ENCODE assay signal across 8 cellular contexts in genomic region chr12:57759360-57759980, GRCh38. TPM values are rescaled to one million over a fixed set of nuclear protein-coding genes. Genes with fewer than 3 reads are reported as not detected.
A peak's percentile ranks its signal among the peaks of the same experiment; 100 is the strongest.
DNase-seq lines count a peak whose midpoint lies in the region; ATAC-seq, FAIRE-seq and TF ChIP-seq lines count a peak whose summit lies in the region.

No MANE protein-coding gene starts in this region.

- no peak overlapping the region for H3K27ac Mint-ChIP-seq in natural killer cell

- no peak overlapping the region for H3K4me2 ChIP-seq in K562 (ENCODE audit: insufficient read depth, low read length)

- H3K36me3 ChIP-seq in K562 (ENCODE audit: control insufficient read depth, insufficient read depth, low read length): peaks cover 15% of the 10 kb centered on the region; the same call in 2 of the 3 replicates

- intact Hi-C loops in K562 (cut with micrococcal nuclease) (loop anchor here (2.0 kb wide), 1 partner anchor 55 kb away; no protein-coding TSS in a partner anchor), natural killer cell (cut with micrococcal nuclease) (no loop called here)

- peaks cover 22 to 34% of the 10 kb centered on the region in 2 donors for H3K4me1 Mint-ChIP-seq in natural killer cell

- DNase-seq in NCI-H526 (lab: John Stamatoyannopoulos, UW): peak; percentile 20 to 58
- DNase-seq in NCI-H526 treated with DMSO at 0.1 percent for 48 hours (lab: John Stamatoyannopoulos, UW): no peak
- peak; percentile 20 for DNase-seq in NCI-H1930 (lab: John Stamatoyannopoulos, UW)
- DNase-seq in K562 (ENCODE audit: extremely low read depth in 1 of 4, low spot score in 3 of 4): peak in 2 of 4 experiments; percentile 37 to 58
- DNase-seq in natural killer cell: no peak
- DNase-seq in omental fat pad (ENCODE audit: low spot score): no peak
- no peak for DNase-seq in GM19240 (ENCODE audit: insufficient read length, low spot score)
- DNase-seq in NCI-H1105 (lab: John Stamatoyannopoulos, UW): no peak

- no peak overlapping the region for H3K4me3 ChIP-seq in K562

- POLR2A ChIA-PET in K562 (lab: Yijun Ruan, JAX): interaction anchor here (0.6 to 2.3 kb wide), 5 partner anchors 8 to 22 kb away, joined by 3 to 11 read pairs (median 3); partner anchors contain the start of genes EEF1AKMT3, METTL1 and TSPAN31

- CTCF ChIA-PET in K562 (lab: Yijun Ruan, JAX; ENCODE audit: low intra/inter-chr PET ratio): interaction anchor here (0.5 to 1.4 kb wide), 2 partner anchors 146 to 496 kb away, joined by 3 to 6 read pairs; no protein-coding TSS in a partner anchor

- H3K4me1 ChIP-seq in K562 (replicated peaks in 1 of 2; ENCODE audit: control insufficient read depth in 2 of 2, insufficient read depth in 2 of 2, low read length in 2 of 2): peaks cover 10 to 24% of the 10 kb centered on the region in 2 experiments; a peak in 4 of 5 replicates

- no peak for TF ChIP-seq EP300 in K562 (IDR thresholded peaks at IDR 0.05; ENCODE audit: low read length)

- no peaks in the 10 kb centered on the region for H3K36me3 Mint-ChIP-seq in natural killer cell

- no peak overlapping the region for H3K27ac ChIP-seq in K562 (ENCODE audit: extremely low read depth, low read depth, low read length)

- no peaks in the 10 kb centered on the region for H3K9me3 ChIP-seq in K562 (replicated peaks; ENCODE audit: control insufficient read depth, insufficient read depth, low read depth, low read length)

- ATAC-seq in K562 (peak; percentile 37), natural killer cell (peak in 1 of 3 donors; percentile 34), omental fat pad (ENCODE audit: low FRiP score) (no peak)

- peaks cover 15 to 21% of the 10 kb centered on the region in 2 donors for H3K27me3 Mint-ChIP-seq in natural killer cell (ENCODE audit: low read depth in 2 of 2)

- H3K79me2 ChIP-seq in K562 (ENCODE audit: control insufficient read depth, insufficient read depth, low read length): peaks cover 11% of the 10 kb centered on the region; the same call in 2 of the 3 replicates

- no peak for TF ChIP-seq POLR2A in K562 (conservative IDR thresholded peaks at IDR 0.05)

- WGBS in K562 (ENCODE audit: insufficient coverage, low coverage, missing lambda C conversion rate): 18% methylated on average over 3 of the region's 3 CpGs

- no TSS peak for BruUV-seq in K562 (replicated peaks; lab: Mats Ljungman, UMichigan)

- no peak overlapping the region for H2AFZ ChIP-seq in K562 (ENCODE audit: low read depth, low read length)

- peak; percentile 68 for FAIRE-seq in K562 (lab: Jason Lieb, UNC)

- in situ Hi-C loops in K562 (cut with MboI): no loop called here

- H3K9ac ChIP-seq in K562 (ENCODE audit: insufficient read depth in 1 of 2, low read depth in 2 of 2, low read length in 2 of 2): no peak overlapping the region

- no peak overlapping the region for H3K4me3 Mint-ChIP-seq in natural killer cell

- H3K9me1 ChIP-seq in K562 (ENCODE audit: control insufficient read depth, insufficient read depth, low read length): no peaks in the 10 kb centered on the region

- TF ChIP-seq CTCF in K562 (IDR thresholded peaks at IDR 0.05 in 2 of 3, conservative IDR thresholded peaks at IDR 0.05 in 1 of 3; ENCODE audit: insufficient read depth in 2 of 3, low read depth in 1 of 3, low read length in 3 of 3) (peak; percentile 50 to 65 (median 59); a peak in 5 of 6 replicates), natural killer cell (IDR thresholded peaks at IDR 0.05) (peak; percentile 39), omental fat pad (IDR thresholded peaks at IDR 0.05) (no peak)

- H3K9me3 Mint-ChIP-seq in natural killer cell: no peaks in the 10 kb centered on the region

- no peaks in the 10 kb centered on the region for H4K20me1 ChIP-seq in K562 (replicated peaks; ENCODE audit: control insufficient read depth, insufficient read depth, low read length)

- TF ChIP-seq RAD21 in K562 (CRISPR knock-in tag; conservative IDR thresholded peaks at IDR 0.05 in 1 of 2, IDR thresholded peaks at IDR 0.05 in 1 of 2): 0 out of 4 replicates have a peak, but pooled peaks of 1 of the 2 experiments have one; percentile 8

- no peaks in the 10 kb centered on the region for H3K27me3 ChIP-seq in K562 (ENCODE audit: control insufficient read depth in 2 of 2, insufficient read depth in 2 of 2, low read length in 2 of 2)

RNA-seq across cellular contexts. Expression of gene MARCHF9, which starts 4.6 kb away (rescaled TPM):
- total RNA-seq in K562 (2011; cell fraction: chromatin; rRNA removed; ENCODE audit: low replicate concordance): 16.0 and 31.2 TPM in 2 replicates
- 19.5 and 20.8 TPM in 2 replicates for total RNA-seq in K562 (2011; cell fraction: nucleolus; rRNA removed)
- 19.7 and 22.6 TPM in 2 replicates for total RNA-seq in K562 (2011; cell fraction: nucleoplasm; rRNA removed)
- total RNA-seq in K562 (2014; rRNA removed) (6.2 and 6.9 TPM in 2 replicates), K562 (2014; rRNA removed; fragmentation: Illumina TruSeq; extraction: Trizol) (2.9 and 4.2 TPM in 2 replicates), K562 (2015; rRNA removed; fragmentation: Illumina TruSeq; extraction: Trizol) (4.6 and 5.6 TPM in 2 replicates), K562 (2021) (10.1 and 10.7 TPM in 2 replicates), natural killer cell (10 to 100 TPM; 25.4 to 28.4 (median 26.0) TPM), omental fat pad (1 to 10 TPM; 2.4 to 8.7 (median 5.1) TPM)
- polyA plus RNA-seq in K562 (2011; rRNA removed) (6.6 and 10.3 TPM in 2 replicates), K562 (2014; fragmentation: Illumina TruSeq; extraction: Trizol) (9.5 and 9.9 TPM in 2 replicates), K562 (2014; fragmentation: Nextera tagmentation; extraction: Ambion mirVana) (1 to 10 TPM in 1 of 2 experiments, under 1 TPM in 1; 0.80 to 1.3 TPM), K562 (2014; rRNA removed) (9.7 and 12.4 TPM in 2 replicates)
- polyA plus RNA-seq in K562 (2011; cell fraction: cytosol; rRNA removed): 7.2 and 10.1 TPM in 2 replicates
- 18.7 and 23.4 TPM in 2 replicates for polyA plus RNA-seq in K562 (2011; cell fraction: nucleus; rRNA removed)
- polyA plus RNA-seq in K562 (2012): 7.2 and 10.2 TPM in 2 replicates
- 5.3 and 5.6 TPM in 2 replicates for polyA minus RNA-seq in K562 (2011; rRNA and poly(A)+ RNA removed)
- polyA minus RNA-seq in K562 (2011; cell fraction: cytosol; rRNA and poly(A)+ RNA removed): 3.7 and 4.7 TPM in 2 replicates
- 5.0 and 5.2 TPM in 2 replicates for polyA minus RNA-seq in K562 (2011; cell fraction: nucleus; rRNA and poly(A)+ RNA removed)

RNA-seq across cellular contexts. Expression of gene CDK4, which starts 7.4 kb away (rescaled TPM):
- 135 and 229 TPM in 2 replicates for total RNA-seq in K562 (2011; cell fraction: chromatin; rRNA removed; ENCODE audit: low replicate concordance)
- total RNA-seq in K562 (2011; cell fraction: nucleolus; rRNA removed): 165 and 176 TPM in 2 replicates
- total RNA-seq in K562 (2011; cell fraction: nucleoplasm; rRNA removed): 168 and 190 TPM in 2 replicates
- total RNA-seq in K562 (2014; rRNA removed) (237 and 282 TPM in 2 replicates), K562 (2014; rRNA removed; fragmentation: Illumina TruSeq; extraction: Trizol) (173 and 188 TPM in 2 replicates), K562 (2015; rRNA removed; fragmentation: Illumina TruSeq; extraction: Trizol) (216 and 217 TPM in 2 replicates), K562 (2021) (238 and 253 TPM in 2 replicates), natural killer cell (10 to 100 TPM; 30.7 to 39.5 (median 37.7) TPM), omental fat pad (10 to 100 TPM; 81.9 to 96.2 (median 89.0) TPM)
- polyA plus RNA-seq in K562 (2011; rRNA removed) (429 and 436 TPM in 2 replicates), K562 (2014; fragmentation: Illumina TruSeq; extraction: Trizol) (347 and 427 TPM in 2 replicates), K562 (2014; fragmentation: Nextera tagmentation; extraction: Ambion mirVana) (10 to 100 TPM; 37.8 to 62.8 TPM), K562 (2014; rRNA removed) (309 and 339 TPM in 2 replicates)
- polyA plus RNA-seq in K562 (2011; cell fraction: cytosol; rRNA removed): 496 and 542 TPM in 2 replicates
- 182 and 203 TPM in 2 replicates for polyA plus RNA-seq in K562 (2011; cell fraction: nucleus; rRNA removed)
- 227 and 292 TPM in 2 replicates for polyA plus RNA-seq in K562 (2012)
- polyA minus RNA-seq in K562 (2011; rRNA and poly(A)+ RNA removed): 194 and 258 TPM in 2 replicates
- polyA minus RNA-seq in K562 (2011; cell fraction: cytosol; rRNA and poly(A)+ RNA removed): 98.1 and 128 TPM in 2 replicates
- polyA minus RNA-seq in K562 (2011; cell fraction: nucleus; rRNA and poly(A)+ RNA removed): 95.2 and 124 TPM in 2 replicates

RNA-seq across cellular contexts. Expression of gene CYP27B1, which starts 7.4 kb away (rescaled TPM):
- 12.2 and 25.6 TPM in 2 replicates for total RNA-seq in K562 (2011; cell fraction: chromatin; rRNA removed; ENCODE audit: low replicate concordance)
- total RNA-seq in K562 (2011; cell fraction: nucleolus; rRNA removed): 10.4 and 15.5 TPM in 2 replicates
- 9.8 and 15.3 TPM in 2 replicates for total RNA-seq in K562 (2011; cell fraction: nucleoplasm; rRNA removed)
- total RNA-seq in K562 (2014; rRNA removed): 1.3 and 2.2 TPM in 2 replicates
- 0.57 and 0.65 TPM in 2 replicates for total RNA-seq in K562 (2014; rRNA removed; fragmentation: Illumina TruSeq; extraction: Trizol)
- 1.2 TPM in 2 replicates for total RNA-seq in K562 (2015; rRNA removed; fragmentation: Illumina TruSeq; extraction: Trizol)
- total RNA-seq in K562 (2021): 2.6 and 4.2 TPM in 2 replicates
- 2.5 and 7.0 TPM in 2 replicates for polyA plus RNA-seq in K562 (2011; rRNA removed)
- 2.6 and 4.3 TPM in 2 replicates for polyA plus RNA-seq in K562 (2011; cell fraction: cytosol; rRNA removed)
- 24.6 and 48.0 TPM in 2 replicates for polyA plus RNA-seq in K562 (2011; cell fraction: nucleus; rRNA removed)
- polyA plus RNA-seq in K562 (2012): 1.8 and 2.4 TPM in 2 replicates
- polyA plus RNA-seq in K562 (2014; fragmentation: Illumina TruSeq; extraction: Trizol): 1.5 and 1.8 TPM in 2 replicates
- polyA plus RNA-seq in K562 (2014; fragmentation: Nextera tagmentation; extraction: Ambion mirVana): under 1 TPM; 0.18 to 0.23 TPM
- polyA plus RNA-seq in K562 (2014; rRNA removed): 3.1 and 3.8 TPM in 2 replicates
- polyA minus RNA-seq in K562 (2011; rRNA and poly(A)+ RNA removed): 1.9 and 2.5 TPM in 2 replicates
- polyA minus RNA-seq in K562 (2011; cell fraction: cytosol; rRNA and poly(A)+ RNA removed): 0.57 TPM in 1 of 2 replicates, not detected in the other
- polyA minus RNA-seq in K562 (2011; cell fraction: nucleus; rRNA and poly(A)+ RNA removed): 6.1 and 7.3 TPM in 2 replicates
- total RNA-seq in natural killer cell: 1 to 10 TPM; 1.1 to 1.7 (median 1.6) TPM
- 1 to 10 TPM in 2 of 4 donors, under 1 TPM in 1, not detected in 1; 0.19 to 5.6 (median 2.8) TPM for total RNA-seq in omental fat pad

RNA-seq across cellular contexts. Expression of gene METTL1, which starts 12.4 kb away (rescaled TPM):
- total RNA-seq in K562 (2011; cell fraction: chromatin; rRNA removed; ENCODE audit: low replicate concordance): 40.7 and 110 TPM in 2 replicates
- 57.1 and 83.5 TPM in 2 replicates for total RNA-seq in K562 (2011; cell fraction: nucleolus; rRNA removed)
- 43.7 and 55.2 TPM in 2 replicates for total RNA-seq in K562 (2011; cell fraction: nucleoplasm; rRNA removed)
- 24.0 and 42.5 TPM in 2 replicates for total RNA-seq in K562 (2014; rRNA removed)
- total RNA-seq in K562 (2014; rRNA removed; fragmentation: Illumina TruSeq; extraction: Trizol): 12.6 and 14.6 TPM in 2 replicates
- total RNA-seq in K562 (2015; rRNA removed; fragmentation: Illumina TruSeq; extraction: Trizol): 17.5 and 18.0 TPM in 2 replicates
- 44.0 and 49.3 TPM in 2 replicates for total RNA-seq in K562 (2021)
- polyA plus RNA-seq in K562 (2011; rRNA removed): 39.2 and 45.1 TPM in 2 replicates
- 33.7 and 38.8 TPM in 2 replicates for polyA plus RNA-seq in K562 (2011; cell fraction: cytosol; rRNA removed)
- polyA plus RNA-seq in K562 (2011; cell fraction: nucleus; rRNA removed): 75.9 and 78.4 TPM in 2 replicates
- 25.3 and 44.9 TPM in 2 replicates for polyA plus RNA-seq in K562 (2012)
- 36.8 and 47.6 TPM in 2 replicates for polyA plus RNA-seq in K562 (2014; fragmentation: Illumina TruSeq; extraction: Trizol)
- polyA plus RNA-seq in K562 (2014; fragmentation: Nextera tagmentation; extraction: Ambion mirVana): 10 to 100 TPM; 52.9 to 65.9 TPM
- polyA plus RNA-seq in K562 (2014; rRNA removed): 23.9 and 32.1 TPM in 2 replicates
- 23.4 and 33.9 TPM in 2 replicates for polyA minus RNA-seq in K562 (2011; rRNA and poly(A)+ RNA removed)
- 15.1 and 20.4 TPM in 2 replicates for polyA minus RNA-seq in K562 (2011; cell fraction: cytosol; rRNA and poly(A)+ RNA removed)
- polyA minus RNA-seq in K562 (2011; cell fraction: nucleus; rRNA and poly(A)+ RNA removed): 30.3 and 41.1 TPM in 2 replicates
- 10 to 100 TPM in 1 of 3 donors, 1 to 10 TPM in 2; 8.0 to 12.5 (median 8.8) TPM for total RNA-seq in natural killer cell
- total RNA-seq in omental fat pad: 10 to 100 TPM; 11.2 to 39.3 (median 15.2) TPM

RNA-seq across cellular contexts. Expression of gene EEF1AKMT3, which starts 12.9 kb away (rescaled TPM):
- 15.8 and 16.5 TPM in 2 replicates for total RNA-seq in K562 (2011; cell fraction: chromatin; rRNA removed; ENCODE audit: low replicate concordance)
- total RNA-seq in K562 (2011; cell fraction: nucleolus; rRNA removed): 9.3 and 9.8 TPM in 2 replicates
- 17.6 and 32.4 TPM in 2 replicates for total RNA-seq in K562 (2011; cell fraction: nucleoplasm; rRNA removed)
- total RNA-seq in K562 (2014; rRNA removed) (4.1 and 6.0 TPM in 2 replicates), K562 (2014; rRNA removed; fragmentation: Illumina TruSeq; extraction: Trizol) (6.9 and 7.8 TPM in 2 replicates), K562 (2015; rRNA removed; fragmentation: Illumina TruSeq; extraction: Trizol) (6.1 and 6.6 TPM in 2 replicates), K562 (2021) (7.2 and 11.7 TPM in 2 replicates), natural killer cell (1 to 10 TPM; 1.3 to 2.6 (median 2.2) TPM), omental fat pad (10 to 100 TPM in 1 of 4 donors, 1 to 10 TPM in 3; 6.1 to 10.9 (median 9.3) TPM)
- polyA plus RNA-seq in K562 (2011; rRNA removed) (17.2 and 17.6 TPM in 2 replicates), K562 (2014; fragmentation: Illumina TruSeq; extraction: Trizol) (9.1 and 10.6 TPM in 2 replicates), K562 (2014; fragmentation: Nextera tagmentation; extraction: Ambion mirVana) (1 to 10 TPM; 4.9 to 9.1 TPM), K562 (2014; rRNA removed) (7.9 and 11.4 TPM in 2 replicates)
- 11.6 and 19.1 TPM in 2 replicates for polyA plus RNA-seq in K562 (2011; cell fraction: cytosol; rRNA removed)
- 18.5 and 21.8 TPM in 2 replicates for polyA plus RNA-seq in K562 (2011; cell fraction: nucleus; rRNA removed)
- 9.6 and 10.6 TPM in 2 replicates for polyA plus RNA-seq in K562 (2012)
- 10.0 and 10.5 TPM in 2 replicates for polyA minus RNA-seq in K562 (2011; rRNA and poly(A)+ RNA removed)
- 6.1 and 9.4 TPM in 2 replicates for polyA minus RNA-seq in K562 (2011; cell fraction: cytosol; rRNA and poly(A)+ RNA removed)
- 3.9 and 6.0 TPM in 2 replicates for polyA minus RNA-seq in K562 (2011; cell fraction: nucleus; rRNA and poly(A)+ RNA removed)

Comparison
In these comparisons a context has a peak if more than half of its experiments do, and no peak if none do; other contexts are left out.
1. DNase-seq: peak in NCI-H526 (2 of 2) and NCI-H1930 (2 of 2); none in NCI-H526 treated with DMSO at 0.1 percent for 48 hours (single experiment), natural killer cell (single experiment), omental fat pad (single experiment), GM19240 (single experiment) and NCI-H1105 (single experiment).
2. CTCF ChIP-seq: peak in K562 (3 of 3) and natural killer cell (single experiment); none in omental fat pad (0 of 3).